Comparison of ENCODE assay signal across 10 cellular contexts in genomic region chr1:109263234-109263596, GRCh38. TPM values are rescaled to one million over a fixed set of nuclear protein-coding genes. Genes with fewer than 3 reads are reported as not detected.
DNase-seq lines count a peak whose midpoint lies in the region; ATAC-seq and TF ChIP-seq lines count a peak whose summit lies in the region.
"Had no signal": no experiment of that assay in that cellular context is flagged by ENCODE, and none has a peak within 500 bp of the region (broad histone marks: within the 10 kb centered on the region; RNA-seq: fewer than 3 reads in every experiment).

No MANE protein-coding gene starts in this region.

- no peak overlapping the region for H3K4me3 ChIP-seq in hepatocyte

- 79% methylated on average over 10 of the region's 12 CpGs for WGBS in hepatocyte (ENCODE audit: low lambda C conversion rate, missing lambda C conversion rate)

- ATAC-seq in GM21576 (IDR thresholded peaks at IDR 0.05; ENCODE audit: unreplicated experiment) = peak; percentile 12
- peak; percentile 40 for ATAC-seq in activated T-helper 17 cell treated with anti-CD3 and anti-CD28 coated beads, Interleukin-2, amount 50 U/mL, for 72 hours (replicated peaks)
- ATAC-seq in memory B cell (ENCODE audit: low read depth) = peak; percentile 10

- H3K36me3 ChIP-seq in hepatocyte (replicated peaks; ENCODE audit: insufficient read depth, low read depth) = no peaks in the 10 kb centered on the region

- H3K4me2 ChIP-seq in hepatocyte = no peak overlapping the region

- no peaks in the 10 kb centered on the region for H3K9me3 Mint-ChIP-seq in activated T-helper 17 cell treated with anti-CD3 and anti-CD28 coated beads, Interleukin-2, amount 50 U/mL, for 72 hours
- no peaks in the 10 kb centered on the region for H3K9me3 Mint-ChIP-seq in memory B cell

- H3K9me3 ChIP-seq in hepatocyte (ENCODE audit: low read depth) = no peaks in the 10 kb centered on the region

- TF ChIP-seq CTCF in C4-2B (conservative IDR thresholded peaks at IDR 0.05) (no peak), hepatocyte (IDR thresholded peaks at IDR 0.05; ENCODE audit: poor library complexity) (no peak), GM13977 (IDR thresholded peaks at IDR 0.05; ENCODE audit: extremely low read depth, insufficient read depth, missing control alignments) (no peak)

- H2AFZ ChIP-seq in hepatocyte = no peak overlapping the region

- H3K4me3 Mint-ChIP-seq in activated T-helper 17 cell treated with anti-CD3 and anti-CD28 coated beads, Interleukin-2, amount 50 U/mL, for 72 hours = peak overlapping the region; percentile 42
- no peak overlapping the region for H3K4me3 Mint-ChIP-seq in memory B cell

- no peaks in the 10 kb centered on the region for H3K9me2 ChIP-seq in hepatocyte (replicated peaks; ENCODE audit: insufficient read depth)

- in situ Hi-C loops in GM13977 (cut with MboI; ENCODE audit: low pct_unique_long_range_greater_than_20kb, low sequenced_read_pairs, unreplicated experiment) = loop anchor here (10.0 kb wide), 1 partner anchor 272 kb away; the partner anchor contains the start of gene GPR61

- no peaks in the 10 kb centered on the region for H3K27me3 Mint-ChIP-seq in activated T-helper 17 cell treated with anti-CD3 and anti-CD28 coated beads, Interleukin-2, amount 50 U/mL, for 72 hours
- peaks cover 5% of the 10 kb centered on the region for H3K27me3 Mint-ChIP-seq in memory B cell

- H3K4me1 Mint-ChIP-seq in activated T-helper 17 cell treated with anti-CD3 and anti-CD28 coated beads, Interleukin-2, amount 50 U/mL, for 72 hours = peaks cover 6% of the 10 kb centered on the region
- H3K4me1 Mint-ChIP-seq in memory B cell = peaks cover 4% of the 10 kb centered on the region

- H3K27ac Mint-ChIP-seq in activated T-helper 17 cell treated with anti-CD3 and anti-CD28 coated beads, Interleukin-2, amount 50 U/mL, for 72 hours = peak overlapping the region; percentile 87
- H3K27ac Mint-ChIP-seq in memory B cell = no peak overlapping the region

- DNase-seq in memory B cell (ENCODE audit: low spot score in 2 of 2) (no peak), DMS 273 treated with DMSO at 0.1 percent for 48 hours (lab: John Stamatoyannopoulos, UW) (no peak), hepatocyte (ENCODE audit: low spot score) (no peak), NCI-H1417 treated with DMSO at 0.1 percent for 48 hours (lab: John Stamatoyannopoulos, UW) (no peak), GM13977 (ENCODE audit: low spot score) (no peak)
- DNase-seq: NCI-H1105 had no signal

- H3K36me3 Mint-ChIP-seq in activated T-helper 17 cell treated with anti-CD3 and anti-CD28 coated beads, Interleukin-2, amount 50 U/mL, for 72 hours (ENCODE audit: low read depth) = no peaks in the 10 kb centered on the region
- H3K36me3 Mint-ChIP-seq in memory B cell = no peaks in the 10 kb centered on the region

- H3K79me2 ChIP-seq in hepatocyte = no peaks in the 10 kb centered on the region

- H3K27me3 ChIP-seq in hepatocyte = no peaks in the 10 kb centered on the region

- H4K20me1 ChIP-seq in hepatocyte (ENCODE audit: insufficient read depth, poor library complexity, severe bottlenecking) = no peaks in the 10 kb centered on the region

- H3K27ac ChIP-seq in C4-2B = peak overlapping the region; percentile 31
- H3K27ac ChIP-seq in hepatocyte = no peak overlapping the region
- H3K27ac ChIP-seq: HL-60 had no signal

- no peaks in the 10 kb centered on the region for H3K4me1 ChIP-seq in hepatocyte (ENCODE audit: insufficient read depth)

RNA-seq across cellular contexts. Expression of gene CELSR2, which starts 13.9 kb away (rescaled TPM):
- total RNA-seq in activated T-helper 17 cell treated with anti-CD3 and anti-CD28 coated beads, Interleukin-2, amount 50 U/mL, for 72 hours = 1 to 10 TPM in 1 of 2 donors, under 1 TPM in 1; 0.77 to 1.3 TPM
- 2.6 and 3.7 TPM in 2 replicates for total RNA-seq in hepatocyte
- polyA plus RNA-seq in hepatocyte = 3.2 and 3.3 TPM in 2 replicates

RNA-seq across cellular contexts. Expression of gene PSRC1, which starts 19.7 kb away (rescaled TPM):
- total RNA-seq in activated T-helper 17 cell treated with anti-CD3 and anti-CD28 coated beads, Interleukin-2, amount 50 U/mL, for 72 hours = 10 to 100 TPM; 17.5 to 20.3 TPM
- total RNA-seq in hepatocyte = 10.1 and 14.3 TPM in 2 replicates
- polyA plus RNA-seq in hepatocyte = 9.1 and 13.7 TPM in 2 replicates

RNA-seq across cellular contexts. Expression of gene MYBPHL, which starts 43.6 kb away (rescaled TPM):
- total RNA-seq in activated T-helper 17 cell treated with anti-CD3 and anti-CD28 coated beads, Interleukin-2, amount 50 U/mL, for 72 hours = not detected
- 3.6 and 13.7 TPM in 2 replicates for total RNA-seq in hepatocyte
- polyA plus RNA-seq in hepatocyte = 6.7 and 7.4 TPM in 2 replicates

RNA-seq across cellular contexts. Expression of gene SARS1, which starts 49.5 kb away (rescaled TPM):
- 100 to 1,000 TPM; 116 to 168 TPM for total RNA-seq in activated T-helper 17 cell treated with anti-CD3 and anti-CD28 coated beads, Interleukin-2, amount 50 U/mL, for 72 hours
- total RNA-seq in hepatocyte = 179 and 180 TPM in 2 replicates
- 125 and 158 TPM in 2 replicates for polyA plus RNA-seq in hepatocyte
